ENCODE assay signal across 2 cellular contexts in the genomic region with DNA sequence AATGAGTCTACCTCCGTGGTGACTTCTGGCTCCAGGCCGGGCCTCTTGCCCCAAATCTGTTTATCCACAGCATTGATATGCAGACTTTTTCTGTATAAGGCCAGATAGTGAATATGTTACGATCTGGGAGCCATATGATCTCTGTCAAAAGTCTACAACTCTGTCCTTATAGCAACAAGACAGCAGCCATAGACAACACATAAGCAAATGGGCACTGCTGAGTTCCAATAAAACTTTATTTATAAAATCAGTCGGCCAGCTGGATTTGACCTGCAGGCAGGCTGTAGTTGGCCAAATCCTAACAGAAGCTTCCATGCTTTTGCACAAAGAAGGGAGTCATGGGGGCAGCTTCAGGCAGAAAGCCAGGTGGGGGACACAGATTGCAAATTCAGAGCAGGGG.
TF ChIP-seq lines count a peak whose summit lies in the region.

No MANE protein-coding gene starts in this region.

TF ChIP-seq in GM23338, 12 proteins besides CTCF, POLR2A, EP300 and RAD21 (continues in another document):
- TF ChIP-seq NANOG (IDR thresholded peaks at IDR 0.05; ENCODE audit: borderline replicate concordance) (no peak), STAT1 (IDR thresholded peaks at IDR 0.05; ENCODE audit: unreplicated experiment) (no peak), CREB1 (CRISPR knock-in tag; IDR thresholded peaks at IDR 0.05; ENCODE audit: low read depth) (no peak), ZNF331 (CRISPR knock-in tag; IDR thresholded peaks at IDR 0.05; ENCODE audit: low read depth) (no peak), POLR2AphosphoS5 (IDR thresholded peaks at IDR 0.05; ENCODE audit: low read depth) (no peak), JUNB (IDR thresholded peaks at IDR 0.05; ENCODE audit: unreplicated experiment) (no peak), EZH2phosphoT487 (IDR thresholded peaks at IDR 0.05; ENCODE audit: unreplicated experiment) (no peak), ZNF462 (CRISPR knock-in tag; IDR thresholded peaks at IDR 0.05) (no peak)
- TF ChIP-seq, protein P1, sequence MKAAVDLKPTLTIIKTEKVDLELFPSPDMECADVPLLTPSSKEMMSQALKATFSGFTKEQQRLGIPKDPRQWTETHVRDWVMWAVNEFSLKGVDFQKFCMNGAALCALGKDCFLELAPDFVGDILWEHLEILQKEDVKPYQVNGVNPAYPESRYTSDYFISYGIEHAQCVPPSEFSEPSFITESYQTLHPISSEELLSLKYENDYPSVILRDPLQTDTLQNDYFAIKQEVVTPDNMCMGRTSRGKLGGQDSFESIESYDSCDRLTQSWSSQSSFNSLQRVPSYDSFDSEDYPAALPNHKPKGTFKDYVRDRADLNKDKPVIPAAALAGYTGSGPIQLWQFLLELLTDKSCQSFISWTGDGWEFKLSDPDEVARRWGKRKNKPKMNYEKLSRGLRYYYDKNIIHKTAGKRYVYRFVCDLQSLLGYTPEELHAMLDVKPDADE (IDR thresholded peaks at IDR 0.05): no peak
- TF ChIP-seq, protein P2, sequence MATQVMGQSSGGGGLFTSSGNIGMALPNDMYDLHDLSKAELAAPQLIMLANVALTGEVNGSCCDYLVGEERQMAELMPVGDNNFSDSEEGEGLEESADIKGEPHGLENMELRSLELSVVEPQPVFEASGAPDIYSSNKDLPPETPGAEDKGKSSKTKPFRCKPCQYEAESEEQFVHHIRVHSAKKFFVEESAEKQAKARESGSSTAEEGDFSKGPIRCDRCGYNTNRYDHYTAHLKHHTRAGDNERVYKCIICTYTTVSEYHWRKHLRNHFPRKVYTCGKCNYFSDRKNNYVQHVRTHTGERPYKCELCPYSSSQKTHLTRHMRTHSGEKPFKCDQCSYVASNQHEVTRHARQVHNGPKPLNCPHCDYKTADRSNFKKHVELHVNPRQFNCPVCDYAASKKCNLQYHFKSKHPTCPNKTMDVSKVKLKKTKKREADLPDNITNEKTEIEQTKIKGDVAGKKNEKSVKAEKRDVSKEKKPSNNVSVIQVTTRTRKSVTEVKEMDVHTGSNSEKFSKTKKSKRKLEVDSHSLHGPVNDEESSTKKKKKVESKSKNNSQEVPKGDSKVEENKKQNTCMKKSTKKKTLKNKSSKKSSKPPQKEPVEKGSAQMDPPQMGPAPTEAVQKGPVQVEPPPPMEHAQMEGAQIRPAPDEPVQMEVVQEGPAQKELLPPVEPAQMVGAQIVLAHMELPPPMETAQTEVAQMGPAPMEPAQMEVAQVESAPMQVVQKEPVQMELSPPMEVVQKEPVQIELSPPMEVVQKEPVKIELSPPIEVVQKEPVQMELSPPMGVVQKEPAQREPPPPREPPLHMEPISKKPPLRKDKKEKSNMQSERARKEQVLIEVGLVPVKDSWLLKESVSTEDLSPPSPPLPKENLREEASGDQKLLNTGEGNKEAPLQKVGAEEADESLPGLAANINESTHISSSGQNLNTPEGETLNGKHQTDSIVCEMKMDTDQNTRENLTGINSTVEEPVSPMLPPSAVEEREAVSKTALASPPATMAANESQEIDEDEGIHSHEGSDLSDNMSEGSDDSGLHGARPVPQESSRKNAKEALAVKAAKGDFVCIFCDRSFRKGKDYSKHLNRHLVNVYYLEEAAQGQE (IDR thresholded peaks at IDR 0.05; ENCODE audit: unreplicated experiment): no peak

TF ChIP-seq in H1, 55 proteins besides CTCF, POLR2A, EP300 and RAD21:
- TF ChIP-seq SUZ12 (IDR thresholded peaks at IDR 0.05; ENCODE audit: low read length) (no peak), TAF7 (optimal IDR thresholded peaks at IDR 0.05; ENCODE audit: borderline replicate concordance, low read depth, low read length) (no peak), CHD2 (IDR thresholded peaks at IDR 0.05; ENCODE audit: low read length) (no peak), JUN (IDR thresholded peaks at IDR 0.05; ENCODE audit: low read depth, low read length) (no peak), ATF3 (IDR thresholded peaks at IDR 0.05; ENCODE audit: insufficient read depth, low read depth, low read length) (no peak), TCF12 (IDR thresholded peaks at IDR 0.05; ENCODE audit: low read depth, low read length) (no peak), NANOG (IDR thresholded peaks at IDR 0.05; ENCODE audit: insufficient read depth, low read depth, low read length, poor library complexity, severe bottlenecking) (no peak), EGR1 (IDR thresholded peaks at IDR 0.05; ENCODE audit: borderline replicate concordance, low read depth, low read length) (no peak), RFX5 (IDR thresholded peaks at IDR 0.05; ENCODE audit: borderline replicate concordance, low read depth, low read length) (no peak), CREB1 (IDR thresholded peaks at IDR 0.05) (no peak), CHD1 (IDR thresholded peaks at IDR 0.05; ENCODE audit: low read depth, low read length) (no peak), POU5F1 (IDR thresholded peaks at IDR 0.05; ENCODE audit: low read depth, low read length) (no peak), CEBPB (IDR thresholded peaks at IDR 0.05; ENCODE audit: low read depth, low read length) (no peak)
